8 cellular contexts compared by ENCODE assay signal in the genomic region with DNA sequence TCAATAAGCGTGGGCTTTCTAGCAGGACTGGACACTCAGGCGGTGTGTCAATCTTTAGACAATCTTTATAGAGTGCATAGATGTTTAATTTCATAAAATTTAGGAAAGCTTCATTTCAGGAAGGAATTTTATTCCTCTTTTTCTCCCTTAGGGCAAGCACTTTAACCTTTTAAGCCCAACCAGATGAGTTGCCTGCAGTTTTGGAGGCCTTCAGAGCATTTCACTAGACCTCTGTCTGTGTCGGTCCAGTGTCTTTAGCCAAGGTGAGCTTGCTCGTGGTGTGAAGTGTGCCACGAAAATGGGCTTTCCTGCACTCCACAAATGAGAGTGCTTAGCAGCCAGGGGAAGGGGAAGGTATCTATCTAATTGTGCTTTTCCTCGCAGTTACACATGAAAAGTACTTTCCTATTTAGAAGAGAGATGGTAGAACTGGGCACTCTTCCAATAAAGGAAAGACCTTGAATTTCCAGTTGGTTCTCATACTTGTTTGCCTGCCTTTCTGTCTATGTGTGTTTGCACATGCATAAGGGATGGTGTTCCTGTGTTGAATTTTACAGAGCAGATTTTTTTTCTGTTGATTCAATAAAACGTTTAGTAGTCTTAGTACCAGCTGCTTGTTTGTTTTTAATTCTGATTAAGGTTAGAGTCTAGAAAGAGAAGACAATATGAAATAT. TPM values are rescaled to one million over a fixed set of nuclear protein-coding genes. Genes with fewer than 3 reads are reported as not detected.
DNase-seq lines count a peak whose midpoint lies in the region; TF ChIP-seq lines count a peak whose summit lies in the region.

No MANE protein-coding gene starts in this region.

- H3F3A ChIP-seq in PC-9 (ENCODE audit: insufficient read depth, low read depth), result no peaks in the 10 kb centered on the region

- H3K4me3 ChIP-seq in PC-9 (peak overlapping the region; percentile 90; the same call in 1 of the 2 replicates), fibroblast of lung (replicated peaks in 1 of 4; ENCODE audit: control extremely low read depth in 1 of 4, insufficient read depth in 1 of 4, low read depth in 3 of 4, low read length in 4 of 4) (peak overlapping the region; percentile 85 to 93 (median 87)), skin epidermis (peak overlapping the region; percentile 40 to 58 (median 53))

- H3K27me3 ChIP-seq in PC-9 (ENCODE audit: insufficient read depth, low read depth) (no peaks in the 10 kb centered on the region), fibroblast of lung (ENCODE audit: control insufficient read depth, insufficient read depth, low read length) (no peaks in the 10 kb centered on the region)

- H3K9me3 ChIP-seq in PC-9 (ENCODE audit: insufficient read depth, low read depth), result no peaks in the 10 kb centered on the region
- no peaks in the 10 kb centered on the region for H3K9me3 ChIP-seq in fibroblast of lung (ENCODE audit: control insufficient read depth, insufficient read depth, low read depth, low read length)

- H2AFZ ChIP-seq in PC-9 (peak overlapping the region; percentile 96), fibroblast of lung (ENCODE audit: low read length) (no peak overlapping the region)

- H3K36me3 ChIP-seq in PC-9 (ENCODE audit: low read depth) (no peaks in the 10 kb centered on the region), fibroblast of lung (ENCODE audit: control insufficient read depth, insufficient read depth, low read length) (no peaks in the 10 kb centered on the region)

- CTCF ChIA-PET in PC-9 (lab: Charles Lee), result no interaction called here

- no TSS peak for BruUV-seq in PC-9 (replicated peaks; lab: Mats Ljungman, UMichigan)

- H3K79me2 ChIP-seq in PC-9 (ENCODE audit: low read depth) (no peaks in the 10 kb centered on the region), fibroblast of lung (ENCODE audit: control insufficient read depth, insufficient read depth, low read length) (no peaks in the 10 kb centered on the region)

- H3K4me2 ChIP-seq in PC-9, result peak overlapping the region; percentile 88
- H3K4me2 ChIP-seq in fibroblast of lung (ENCODE audit: extremely low read depth, insufficient read depth, low read length), result peak overlapping the region; percentile 74

- no peak overlapping the region for H3K9ac ChIP-seq in fibroblast of lung (ENCODE audit: insufficient read depth, low read length)

- TF ChIP-seq CTCF in PC-9 (conservative IDR thresholded peaks at IDR 0.05) (no peak), fibroblast of lung (conservative IDR thresholded peaks at IDR 0.05 in 1 of 2, IDR thresholded peaks at IDR 0.05 in 1 of 2; ENCODE audit: low read depth in 1 of 2, low read length in 2 of 2) (no peak)

- intact Hi-C loops in PC-9 (cut with micrococcal nuclease; ENCODE audit: unreplicated experiment), result loop anchor here (2.0 to 10.0 kb wide), 2 partner anchors 1069 to 1595 kb away; partner anchors contain the start of genes FHIT and SCAANT1

- POLR2A ChIA-PET in PC-9 (lab: Charles Lee; ENCODE audit: unreplicated experiment), result no interaction called here

- H4K20me1 ChIP-seq in PC-9 (ENCODE audit: insufficient read depth), result no peaks in the 10 kb centered on the region
- no peaks in the 10 kb centered on the region for H4K20me1 ChIP-seq in fibroblast of lung (ENCODE audit: control insufficient read depth, extremely low read depth, insufficient read depth, low read length)

- no peaks in the 10 kb centered on the region for H3K9me2 ChIP-seq in PC-9 (ENCODE audit: insufficient read depth)

- peak; percentile 21 for DNase-seq in NCI-H2107 treated with DMSO at 0.1 percent for 48 hours (lab: John Stamatoyannopoulos, UW; ENCODE audit: unreplicated experiment)
- no peak for DNase-seq in NCI-H2107 (lab: John Stamatoyannopoulos, UW)
- no peak for DNase-seq in PC-9
- no peak for DNase-seq in fibroblast of lung (ENCODE audit: low read depth in 2 of 2)
- DNase-seq in NCI-H1048 (lab: John Stamatoyannopoulos, UW), result no peak
- no peak for DNase-seq in activated CD4-positive, CD25-positive, alpha-beta regulatory T cell treated with anti-CD3 and anti-CD28 coated beads, Interleukin-2, amount 50 U/mL, for 72 hours
- DNase-seq in HPDE6-E6E7 (ENCODE audit: extremely low spot score), result no peak

- H3K27ac ChIP-seq in PC-9 (no peak overlapping the region), fibroblast of lung (ENCODE audit: insufficient read depth, low read length) (peak overlapping the region; percentile 56), skin epidermis (peak overlapping the region in 5 of 21 experiments; percentile 50 to 82 (median 75))

- H3K4me1 ChIP-seq in PC-9 (replicated peaks; ENCODE audit: insufficient read depth) (0 out of 2 replicates have a peak, but pooled peaks cover 5% of the 10 kb centered on the region), fibroblast of lung (ENCODE audit: control insufficient read depth, extremely low read depth, insufficient read depth, low read length) (peaks cover 3% of the 10 kb centered on the region)

RNA-seq across cellular contexts. Expression of gene FEZF2, which starts 53.6 kb away (rescaled TPM):
- total RNA-seq in PC-9 (2021), result not detected in 2 replicates
- not detected in 2 replicates for total RNA-seq in fibroblast of lung
- 0.02 TPM in 1 of 2 replicates, not detected in the other for polyA plus RNA-seq in fibroblast of lung
- polyA plus RNA-seq in fibroblast of lung (2012), result not detected in 2 replicates
- not detected in 2 replicates for polyA minus RNA-seq in fibroblast of lung (ENCODE audit: low replicate concordance)
